ENCODE assay signal across 18 cellular contexts in the genomic region with DNA sequence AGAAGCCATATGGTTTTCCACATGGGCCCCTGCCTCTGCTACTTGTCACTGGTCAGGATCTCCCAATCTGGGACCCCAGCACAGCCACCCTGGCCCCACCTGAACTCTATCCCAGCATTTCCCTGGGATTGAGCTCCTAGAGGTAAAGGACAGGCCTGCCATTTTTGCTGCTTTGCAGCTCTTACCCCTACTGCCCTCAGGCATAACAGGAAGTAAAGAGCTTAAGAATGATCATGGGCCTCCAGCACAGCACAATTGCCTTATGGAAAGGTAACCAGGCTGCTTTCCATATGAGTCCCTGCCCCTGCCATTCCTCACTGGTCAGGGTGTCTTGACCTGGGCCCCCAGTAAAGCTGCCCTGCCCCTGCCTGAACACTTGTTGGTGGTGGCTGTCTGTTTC.
"Had no signal": no experiment of that assay in that cellular context is flagged by ENCODE, and none has a peak within 500 bp of the region (broad histone marks: within the 10 kb centered on the region; RNA-seq: fewer than 3 reads in every experiment).

No MANE protein-coding gene starts in this region.

- DNase-seq: Karpas-422, KG1, MM.1S, NCI-H1092 treated with DMSO at 0.1 percent for 48 hours, NCI-H146, NCI-H1694 treated with DMSO at 0.1 percent for 48 hours, NCI-H1930, NCI-H2081, NCI-H2107, NCI-H2227 treated with DMSO at 0.1 percent for 48 hours, NCI-H526 treated with DMSO at 0.1 percent for 48 hours, NCI-H774, Right ventricle myocardium superior, RPMI8226, SIG-M5, T-helper 1 cell, T-helper 17 cell had no signal

- ATAC-seq: SK-N-SH treated with all-trans-retinoic acid at 6 μM for 48 hours, T-helper 17 cell had no signal
